Comparison of ENCODE assay signal across 9 cellular contexts in genomic region chr3:69385033-69385722, GRCh38. TPM values are rescaled to one million over a fixed set of nuclear protein-coding genes. Genes with fewer than 3 reads are reported as not detected.
DNase-seq lines count a peak whose midpoint lies in the region; ATAC-seq, FAIRE-seq and TF ChIP-seq lines count a peak whose summit lies in the region.
"Had no signal": no experiment of that assay in that cellular context is flagged by ENCODE, and none has a peak within 500 bp of the region (broad histone marks: within the 10 kb centered on the region; RNA-seq: fewer than 3 reads in every experiment).

No MANE protein-coding gene starts in this region.

- no peaks in the 10 kb centered on the region for H3K9me3 Mint-ChIP-seq in activated naive CD8-positive, alpha-beta T cell treated with anti-CD3 and anti-CD28 coated beads, Interleukin-2, amount 50 U/mL, for 24 hours

- CTCF ChIA-PET in HEK293 (lab: Yijun Ruan, JAX): interaction anchor here (0.7 to 2.1 kb wide), 3 partner anchors 25 to 378 kb away, joined by 3 to 6 read pairs (median 6); no protein-coding TSS in a partner anchor

- no peak overlapping the region for H3K27ac ChIP-seq in HEK293 (ENCODE audit: extremely low read depth, low read depth, low read length)
- no peak overlapping the region for H3K27ac ChIP-seq in iPS-20b (ENCODE audit: low read length)
- H3K27ac ChIP-seq in smooth muscle cell (ENCODE audit: low read depth): no peak overlapping the region
- H3K27ac ChIP-seq in small intestine (ENCODE audit: low read depth in 1 of 2, low read length in 1 of 2): no peak overlapping the region
- H3K27ac ChIP-seq: SJSA1 had no signal

- no peaks in the 10 kb centered on the region for H3F3A ChIP-seq in smooth muscle cell (ENCODE audit: low read depth)

- H4K20me1 ChIP-seq in smooth muscle cell (ENCODE audit: low read depth): no peaks in the 10 kb centered on the region

- POLR2A ChIA-PET in HEK293 (lab: Yijun Ruan, JAX): no interaction called here

- no peak for ATAC-seq in activated naive CD8-positive, alpha-beta T cell treated with anti-CD3 and anti-CD28 coated beads, Interleukin-2, amount 50 U/mL, for 24 hours
- ATAC-seq in GM21619 (IDR thresholded peaks at IDR 0.05; ENCODE audit: unreplicated experiment): no peak

- DNase-seq in activated naive CD8-positive, alpha-beta T cell treated with anti-CD3 and anti-CD28 coated beads, Interleukin-2, amount 50 U/mL, for 24 hours: no peak
- DNase-seq in smooth muscle cell (lab: John Stamatoyannopoulos, UW; ENCODE audit: unreplicated experiment) (no peak), COLO829 (ENCODE audit: low spot score) (no peak), small intestine (no peak), NCI-H2196 treated with DMSO at 0.1 percent for 48 hours (lab: John Stamatoyannopoulos, UW; ENCODE audit: unreplicated experiment) (no peak)

- H3K4me3 ChIP-seq in HEK293 (ENCODE audit: low read depth, low read length) (peak overlapping the region; percentile 54), iPS-20b (ENCODE audit: low read length) (peak overlapping the region; percentile 70), smooth muscle cell (peak overlapping the region; percentile 54), small intestine (ENCODE audit: low read depth in 1 of 2, low read length in 2 of 2) (peak overlapping the region in 1 of 2 donors; percentile 41)
- H3K4me3 ChIP-seq: SJSA1 had no signal

- H3K27me3 ChIP-seq in iPS-20b (ENCODE audit: insufficient read depth, low read length): peaks cover 48% of the 10 kb centered on the region
- peaks cover 53% of the 10 kb centered on the region for H3K27me3 ChIP-seq in smooth muscle cell (ENCODE audit: low read depth)
- peaks cover 6 to 12% of the 10 kb centered on the region in 2 donors for H3K27me3 ChIP-seq in small intestine (ENCODE audit: control insufficient read depth in 2 of 2, insufficient read depth in 2 of 2, low read length in 2 of 2)
- H3K27me3 ChIP-seq: SJSA1 had no signal

- H3K9me3 ChIP-seq in HEK293 (ENCODE audit: control insufficient read depth, insufficient read depth, low read depth, low read length) (no peaks in the 10 kb centered on the region), iPS-20b (ENCODE audit: insufficient read depth, low read depth, low read length) (no peaks in the 10 kb centered on the region), smooth muscle cell (replicated peaks; ENCODE audit: low read depth) (no peaks in the 10 kb centered on the region), small intestine (ENCODE audit: control insufficient read depth, low read depth) (no peaks in the 10 kb centered on the region)
- H3K9me3 ChIP-seq: SJSA1 had no signal

- H3K36me3 Mint-ChIP-seq in activated naive CD8-positive, alpha-beta T cell treated with anti-CD3 and anti-CD28 coated beads, Interleukin-2, amount 50 U/mL, for 24 hours (ENCODE audit: low read depth): no peaks in the 10 kb centered on the region

- 0 out of 2 replicates have a peak overlapping the region, but pooled peaks have one; percentile 37 for H3K9ac ChIP-seq in iPS-20b (ENCODE audit: low read depth, low read length)
- H3K9ac ChIP-seq in smooth muscle cell (ENCODE audit: low read depth): no peak overlapping the region

- H3K27ac Mint-ChIP-seq in activated naive CD8-positive, alpha-beta T cell treated with anti-CD3 and anti-CD28 coated beads, Interleukin-2, amount 50 U/mL, for 24 hours: no peak overlapping the region

- no peaks in the 10 kb centered on the region; the same call in 1 of the 2 replicates for H3K4me1 ChIP-seq in HEK293 (ENCODE audit: control insufficient read depth, insufficient read depth, low read length)
- H3K4me1 ChIP-seq in iPS-20b (ENCODE audit: insufficient read depth, low read length): peaks cover 2% of the 10 kb centered on the region; the same call in 1 of the 2 replicates
- H3K4me1 ChIP-seq in smooth muscle cell (ENCODE audit: low read depth): peaks cover 12% of the 10 kb centered on the region
- H3K4me1 ChIP-seq in small intestine (ENCODE audit: control insufficient read depth in 2 of 2, insufficient read depth in 1 of 2, low read depth in 1 of 2, low read length in 1 of 2): no peaks in the 10 kb centered on the region
- H3K4me1 ChIP-seq: SJSA1 had no signal

- no peaks in the 10 kb centered on the region for H3K79me2 ChIP-seq in smooth muscle cell (ENCODE audit: low read depth)

- H3K4me1 Mint-ChIP-seq in activated naive CD8-positive, alpha-beta T cell treated with anti-CD3 and anti-CD28 coated beads, Interleukin-2, amount 50 U/mL, for 24 hours: peaks cover 10% of the 10 kb centered on the region

- no peak overlapping the region for H2AFZ ChIP-seq in smooth muscle cell (ENCODE audit: low read depth)

- no peak for FAIRE-seq in small intestine (lab: Jason Lieb, UNC)

- 23% methylated on average over 11 of the region's 11 CpGs for WGBS in smooth muscle cell (ENCODE audit: low lambda C conversion rate)
- WGBS in small intestine, 3 donors: 18 to 26% (median 21%) methylated on average over 11 of the region's 11 CpGs

- TF ChIP-seq CTCF in HEK293 (tag by site-specific recombination; IDR thresholded peaks at IDR 0.05) (no peak), smooth muscle cell (IDR thresholded peaks at IDR 0.05; ENCODE audit: borderline replicate concordance, insufficient read depth, poor library complexity, severe bottlenecking) (no peak)

- H3K36me3 ChIP-seq in HEK293 (ENCODE audit: control insufficient read depth in 2 of 2, insufficient read depth in 1 of 2, low read length in 2 of 2) (no peaks in the 10 kb centered on the region), iPS-20b (ENCODE audit: insufficient read depth, low read depth, low read length) (no peaks in the 10 kb centered on the region), smooth muscle cell (ENCODE audit: low read depth) (no peaks in the 10 kb centered on the region), small intestine (ENCODE audit: control insufficient read depth in 2 of 2, insufficient read depth in 2 of 2, low read length in 2 of 2) (no peaks in the 10 kb centered on the region)
- H3K36me3 ChIP-seq: SJSA1 had no signal

- peak overlapping the region; percentile 95 for H3K4me2 ChIP-seq in smooth muscle cell

- H3K27me3 Mint-ChIP-seq in activated naive CD8-positive, alpha-beta T cell treated with anti-CD3 and anti-CD28 coated beads, Interleukin-2, amount 50 U/mL, for 24 hours: peaks cover 59% of the 10 kb centered on the region

- peak overlapping the region; percentile 58 for H3K4me3 Mint-ChIP-seq in activated naive CD8-positive, alpha-beta T cell treated with anti-CD3 and anti-CD28 coated beads, Interleukin-2, amount 50 U/mL, for 24 hours

TF ChIP-seq in HEK293, 187 proteins besides CTCF, POLR2A, EP300 and RAD21 (continues in another document):
- no peak for TF ChIP-seq SP3 (tag by site-specific recombination; IDR thresholded peaks at IDR 0.05)
- peak; percentile 39 for TF ChIP-seq ZNF335 (tag by site-specific recombination; conservative IDR thresholded peaks at IDR 0.05)
- TF ChIP-seq ZNF830 (tag by site-specific recombination; IDR thresholded peaks at IDR 0.05; ENCODE audit: low read depth): no peak
- TF ChIP-seq, protein P1, sequence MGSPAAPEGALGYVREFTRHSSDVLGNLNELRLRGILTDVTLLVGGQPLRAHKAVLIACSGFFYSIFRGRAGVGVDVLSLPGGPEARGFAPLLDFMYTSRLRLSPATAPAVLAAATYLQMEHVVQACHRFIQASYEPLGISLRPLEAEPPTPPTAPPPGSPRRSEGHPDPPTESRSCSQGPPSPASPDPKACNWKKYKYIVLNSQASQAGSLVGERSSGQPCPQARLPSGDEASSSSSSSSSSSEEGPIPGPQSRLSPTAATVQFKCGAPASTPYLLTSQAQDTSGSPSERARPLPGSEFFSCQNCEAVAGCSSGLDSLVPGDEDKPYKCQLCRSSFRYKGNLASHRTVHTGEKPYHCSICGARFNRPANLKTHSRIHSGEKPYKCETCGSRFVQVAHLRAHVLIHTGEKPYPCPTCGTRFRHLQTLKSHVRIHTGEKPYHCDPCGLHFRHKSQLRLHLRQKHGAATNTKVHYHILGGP (tag by site-specific recombination; IDR thresholded peaks at IDR 0.05): no peak
- TF ChIP-seq, protein P2, sequence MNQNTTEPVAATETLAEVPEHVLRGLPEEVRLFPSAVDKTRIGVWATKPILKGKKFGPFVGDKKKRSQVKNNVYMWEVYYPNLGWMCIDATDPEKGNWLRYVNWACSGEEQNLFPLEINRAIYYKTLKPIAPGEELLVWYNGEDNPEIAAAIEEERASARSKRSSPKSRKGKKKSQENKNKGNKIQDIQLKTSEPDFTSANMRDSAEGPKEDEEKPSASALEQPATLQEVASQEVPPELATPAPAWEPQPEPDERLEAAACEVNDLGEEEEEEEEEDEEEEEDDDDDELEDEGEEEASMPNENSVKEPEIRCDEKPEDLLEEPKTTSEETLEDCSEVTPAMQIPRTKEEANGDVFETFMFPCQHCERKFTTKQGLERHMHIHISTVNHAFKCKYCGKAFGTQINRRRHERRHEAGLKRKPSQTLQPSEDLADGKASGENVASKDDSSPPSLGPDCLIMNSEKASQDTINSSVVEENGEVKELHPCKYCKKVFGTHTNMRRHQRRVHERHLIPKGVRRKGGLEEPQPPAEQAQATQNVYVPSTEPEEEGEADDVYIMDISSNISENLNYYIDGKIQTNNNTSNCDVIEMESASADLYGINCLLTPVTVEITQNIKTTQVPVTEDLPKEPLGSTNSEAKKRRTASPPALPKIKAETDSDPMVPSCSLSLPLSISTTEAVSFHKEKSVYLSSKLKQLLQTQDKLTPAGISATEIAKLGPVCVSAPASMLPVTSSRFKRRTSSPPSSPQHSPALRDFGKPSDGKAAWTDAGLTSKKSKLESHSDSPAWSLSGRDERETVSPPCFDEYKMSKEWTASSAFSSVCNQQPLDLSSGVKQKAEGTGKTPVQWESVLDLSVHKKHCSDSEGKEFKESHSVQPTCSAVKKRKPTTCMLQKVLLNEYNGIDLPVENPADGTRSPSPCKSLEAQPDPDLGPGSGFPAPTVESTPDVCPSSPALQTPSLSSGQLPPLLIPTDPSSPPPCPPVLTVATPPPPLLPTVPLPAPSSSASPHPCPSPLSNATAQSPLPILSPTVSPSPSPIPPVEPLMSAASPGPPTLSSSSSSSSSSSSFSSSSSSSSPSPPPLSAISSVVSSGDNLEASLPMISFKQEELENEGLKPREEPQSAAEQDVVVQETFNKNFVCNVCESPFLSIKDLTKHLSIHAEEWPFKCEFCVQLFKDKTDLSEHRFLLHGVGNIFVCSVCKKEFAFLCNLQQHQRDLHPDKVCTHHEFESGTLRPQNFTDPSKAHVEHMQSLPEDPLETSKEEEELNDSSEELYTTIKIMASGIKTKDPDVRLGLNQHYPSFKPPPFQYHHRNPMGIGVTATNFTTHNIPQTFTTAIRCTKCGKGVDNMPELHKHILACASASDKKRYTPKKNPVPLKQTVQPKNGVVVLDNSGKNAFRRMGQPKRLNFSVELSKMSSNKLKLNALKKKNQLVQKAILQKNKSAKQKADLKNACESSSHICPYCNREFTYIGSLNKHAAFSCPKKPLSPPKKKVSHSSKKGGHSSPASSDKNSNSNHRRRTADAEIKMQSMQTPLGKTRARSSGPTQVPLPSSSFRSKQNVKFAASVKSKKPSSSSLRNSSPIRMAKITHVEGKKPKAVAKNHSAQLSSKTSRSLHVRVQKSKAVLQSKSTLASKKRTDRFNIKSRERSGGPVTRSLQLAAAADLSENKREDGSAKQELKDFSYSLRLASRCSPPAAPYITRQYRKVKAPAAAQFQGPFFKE (tag by site-specific recombination; IDR thresholded peaks at IDR 0.05; ENCODE audit: borderline replicate concordance): no peak

RNA-seq across cellular contexts. Expression of gene FRMD4B, which starts 0.7 kb away (rescaled TPM):
- 20.0 and 24.3 TPM in 2 replicates for total RNA-seq in smooth muscle cell
- polyA plus RNA-seq in smooth muscle cell (3.7 and 7.5 TPM in 2 replicates), small intestine (1 to 10 TPM; 5.6 to 9.7 (median 7.1) TPM)
